1 cellular context compared by ENCODE assay signal in the genomic region with DNA sequence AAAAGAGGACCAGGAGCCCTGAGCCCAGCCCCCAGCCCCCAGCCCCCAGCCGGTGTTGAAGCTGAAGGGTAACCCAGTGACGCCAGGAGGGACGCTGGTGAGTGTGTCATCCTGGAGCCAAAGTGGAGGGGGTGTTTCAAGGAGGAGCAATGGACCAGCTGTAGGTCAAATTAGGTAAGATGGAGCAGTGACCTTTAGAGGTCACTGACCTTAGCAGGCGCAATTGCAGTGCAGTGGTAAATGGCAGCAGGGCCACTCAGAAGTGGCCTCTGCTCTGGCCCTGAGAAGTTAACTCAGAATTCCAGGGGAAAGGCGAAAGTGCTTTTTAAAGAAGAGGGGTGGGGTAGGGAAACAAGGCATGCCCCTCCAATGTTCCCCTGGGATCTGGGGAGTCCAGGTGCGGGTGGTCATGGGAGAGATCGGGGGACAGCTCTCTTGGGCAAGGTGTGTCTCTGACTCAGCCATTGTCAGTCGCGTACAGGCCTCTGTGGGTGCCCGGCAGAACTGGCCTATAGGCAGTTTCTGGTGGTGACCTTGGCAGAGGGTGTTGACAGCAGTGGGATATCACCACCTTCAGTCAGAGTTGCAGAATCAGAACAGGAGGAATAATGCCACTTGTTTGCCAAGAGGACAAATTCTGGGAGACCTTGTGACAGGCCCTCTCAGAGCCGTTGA.
TF ChIP-seq lines count a peak whose summit lies in the region.

No MANE protein-coding gene starts in this region.

TF ChIP-seq in HepG2, 621 proteins besides CTCF, POLR2A, EP300 and RAD21 (continued from another document and continues in another):
- no peak for TF ChIP-seq REST (IDR thresholded peaks at IDR 0.05; ENCODE audit: borderline replicate concordance in 1 of 2, low read depth in 1 of 2, low read length in 2 of 2)
- no peak for TF ChIP-seq SMAD1 (CRISPR knock-in tag; IDR thresholded peaks at IDR 0.05; ENCODE audit: borderline replicate concordance, low read depth)
- TF ChIP-seq TGIF2 (CRISPR knock-in tag; IDR thresholded peaks at IDR 0.05) = no peak
- no peak for TF ChIP-seq PHF20 (CRISPR knock-in tag; IDR thresholded peaks at IDR 0.05)
- TF ChIP-seq ZNF670 (CRISPR knock-in tag; IDR thresholded peaks at IDR 0.05; ENCODE audit: borderline replicate concordance) = no peak
- TF ChIP-seq ZSCAN22 (CRISPR knock-in tag; IDR thresholded peaks at IDR 0.05) = no peak
- TF ChIP-seq ZNF597 (CRISPR knock-in tag; IDR thresholded peaks at IDR 0.05) = no peak
- 0 out of 2 replicates have a peak, but pooled peaks have one; percentile 7 for TF ChIP-seq CEBPB (IDR thresholded peaks at IDR 0.05; ENCODE audit: borderline replicate concordance, low read depth, low read length)
- TF ChIP-seq SMC3 (IDR thresholded peaks at IDR 0.05; ENCODE audit: low read length) = peak; percentile 23; the same call in 1 of the 2 replicates
- TF ChIP-seq ZBTB49 (CRISPR knock-in tag; IDR thresholded peaks at IDR 0.05; ENCODE audit: borderline replicate concordance) = no peak
- peak; percentile 92 for TF ChIP-seq NR2F6 (IDR thresholded peaks at IDR 0.05)
- peak; percentile 48 for TF ChIP-seq NR2F6 (CRISPR knock-in tag; IDR thresholded peaks at IDR 0.05)
- TF ChIP-seq SIN3B (IDR thresholded peaks at IDR 0.05; ENCODE audit: low read length) = no peak
- TF ChIP-seq, protein P1, sequence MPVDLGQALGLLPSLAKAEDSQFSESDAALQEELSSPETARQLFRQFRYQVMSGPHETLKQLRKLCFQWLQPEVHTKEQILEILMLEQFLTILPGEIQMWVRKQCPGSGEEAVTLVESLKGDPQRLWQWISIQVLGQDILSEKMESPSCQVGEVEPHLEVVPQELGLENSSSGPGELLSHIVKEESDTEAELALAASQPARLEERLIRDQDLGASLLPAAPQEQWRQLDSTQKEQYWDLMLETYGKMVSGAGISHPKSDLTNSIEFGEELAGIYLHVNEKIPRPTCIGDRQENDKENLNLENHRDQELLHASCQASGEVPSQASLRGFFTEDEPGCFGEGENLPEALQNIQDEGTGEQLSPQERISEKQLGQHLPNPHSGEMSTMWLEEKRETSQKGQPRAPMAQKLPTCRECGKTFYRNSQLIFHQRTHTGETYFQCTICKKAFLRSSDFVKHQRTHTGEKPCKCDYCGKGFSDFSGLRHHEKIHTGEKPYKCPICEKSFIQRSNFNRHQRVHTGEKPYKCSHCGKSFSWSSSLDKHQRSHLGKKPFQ (CRISPR knock-in tag; IDR thresholded peaks at IDR 0.05; ENCODE audit: insufficient replicate concordance) = no peak
- no peak for TF ChIP-seq RAD51 (IDR thresholded peaks at IDR 0.05; ENCODE audit: borderline replicate concordance)
- TF ChIP-seq CEBPG (CRISPR knock-in tag; IDR thresholded peaks at IDR 0.05) = no peak
- TF ChIP-seq, protein P2, sequence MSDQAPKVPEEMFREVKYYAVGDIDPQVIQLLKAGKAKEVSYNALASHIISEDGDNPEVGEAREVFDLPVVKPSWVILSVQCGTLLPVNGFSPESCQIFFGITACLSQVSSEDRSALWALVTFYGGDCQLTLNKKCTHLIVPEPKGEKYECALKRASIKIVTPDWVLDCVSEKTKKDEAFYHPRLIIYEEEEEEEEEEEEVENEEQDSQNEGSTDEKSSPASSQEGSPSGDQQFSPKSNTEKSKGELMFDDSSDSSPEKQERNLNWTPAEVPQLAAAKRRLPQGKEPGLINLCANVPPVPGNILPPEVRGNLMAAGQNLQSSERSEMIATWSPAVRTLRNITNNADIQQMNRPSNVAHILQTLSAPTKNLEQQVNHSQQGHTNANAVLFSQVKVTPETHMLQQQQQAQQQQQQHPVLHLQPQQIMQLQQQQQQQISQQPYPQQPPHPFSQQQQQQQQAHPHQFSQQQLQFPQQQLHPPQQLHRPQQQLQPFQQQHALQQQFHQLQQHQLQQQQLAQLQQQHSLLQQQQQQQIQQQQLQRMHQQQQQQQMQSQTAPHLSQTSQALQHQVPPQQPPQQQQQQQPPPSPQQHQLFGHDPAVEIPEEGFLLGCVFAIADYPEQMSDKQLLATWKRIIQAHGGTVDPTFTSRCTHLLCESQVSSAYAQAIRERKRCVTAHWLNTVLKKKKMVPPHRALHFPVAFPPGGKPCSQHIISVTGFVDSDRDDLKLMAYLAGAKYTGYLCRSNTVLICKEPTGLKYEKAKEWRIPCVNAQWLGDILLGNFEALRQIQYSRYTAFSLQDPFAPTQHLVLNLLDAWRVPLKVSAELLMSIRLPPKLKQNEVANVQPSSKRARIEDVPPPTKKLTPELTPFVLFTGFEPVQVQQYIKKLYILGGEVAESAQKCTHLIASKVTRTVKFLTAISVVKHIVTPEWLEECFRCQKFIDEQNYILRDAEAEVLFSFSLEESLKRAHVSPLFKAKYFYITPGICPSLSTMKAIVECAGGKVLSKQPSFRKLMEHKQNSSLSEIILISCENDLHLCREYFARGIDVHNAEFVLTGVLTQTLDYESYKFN (CRISPR knock-in tag; conservative IDR thresholded peaks at IDR 0.05) = no peak
- 0 out of 2 replicates have a peak, but pooled peaks have one; percentile 17 for TF ChIP-seq ZFX (CRISPR knock-in tag; IDR thresholded peaks at IDR 0.05; ENCODE audit: low read depth)
- TF ChIP-seq HNF4A (CRISPR knock-in tag; IDR thresholded peaks at IDR 0.05) = 0 out of 2 replicates have a peak, but pooled peaks have one; percentile 14
- TF ChIP-seq HOXA3 (CRISPR knock-in tag; IDR thresholded peaks at IDR 0.05) = no peak
- no peak for TF ChIP-seq ZNF557 (CRISPR knock-in tag; IDR thresholded peaks at IDR 0.05)
- TF ChIP-seq, protein P3, sequence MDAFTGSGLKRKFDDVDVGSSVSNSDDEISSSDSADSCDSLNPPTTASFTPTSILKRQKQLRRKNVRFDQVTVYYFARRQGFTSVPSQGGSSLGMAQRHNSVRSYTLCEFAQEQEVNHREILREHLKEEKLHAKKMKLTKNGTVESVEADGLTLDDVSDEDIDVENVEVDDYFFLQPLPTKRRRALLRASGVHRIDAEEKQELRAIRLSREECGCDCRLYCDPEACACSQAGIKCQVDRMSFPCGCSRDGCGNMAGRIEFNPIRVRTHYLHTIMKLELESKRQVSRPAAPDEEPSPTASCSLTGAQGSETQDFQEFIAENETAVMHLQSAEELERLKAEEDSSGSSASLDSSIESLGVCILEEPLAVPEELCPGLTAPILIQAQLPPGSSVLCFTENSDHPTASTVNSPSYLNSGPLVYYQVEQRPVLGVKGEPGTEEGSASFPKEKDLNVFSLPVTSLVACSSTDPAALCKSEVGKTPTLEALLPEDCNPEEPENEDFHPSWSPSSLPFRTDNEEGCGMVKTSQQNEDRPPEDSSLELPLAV (CRISPR knock-in tag; conservative IDR thresholded peaks at IDR 0.05; ENCODE audit: low read depth) = no peak
- TF ChIP-seq SAFB2 (CRISPR knock-in tag; IDR thresholded peaks at IDR 0.05; ENCODE audit: borderline replicate concordance, low read depth) = no peak
- no peak for TF ChIP-seq PCBP1 (IDR thresholded peaks at IDR 0.05; ENCODE audit: borderline replicate concordance, low read depth, low read length)
- TF ChIP-seq, protein P4, sequence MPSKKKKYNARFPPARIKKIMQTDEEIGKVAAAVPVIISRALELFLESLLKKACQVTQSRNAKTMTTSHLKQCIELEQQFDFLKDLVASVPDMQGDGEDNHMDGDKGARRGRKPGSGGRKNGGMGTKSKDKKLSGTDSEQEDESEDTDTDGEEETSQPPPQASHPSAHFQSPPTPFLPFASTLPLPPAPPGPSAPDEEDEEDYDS (CRISPR knock-in tag; IDR thresholded peaks at IDR 0.05) = no peak
- TF ChIP-seq IKZF5 (CRISPR knock-in tag; IDR thresholded peaks at IDR 0.05) = no peak
- peak; percentile 61; the same call in 1 of the 2 replicates for TF ChIP-seq ESRRA (CRISPR knock-in tag; IDR thresholded peaks at IDR 0.05; ENCODE audit: low read depth)
- no peak for TF ChIP-seq SOX5 (CRISPR knock-in tag; IDR thresholded peaks at IDR 0.05; ENCODE audit: borderline replicate concordance)
- TF ChIP-seq, protein P5, sequence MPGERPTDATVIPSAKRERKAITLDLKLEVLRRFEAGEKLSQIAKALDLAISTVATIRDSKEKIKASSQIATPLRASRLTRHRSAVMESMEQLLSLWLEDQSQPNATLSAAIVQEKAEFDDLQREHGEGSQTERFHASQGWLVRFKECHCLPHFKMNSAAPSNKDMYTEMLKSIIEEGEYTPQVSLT (CRISPR knock-in tag; IDR thresholded peaks at IDR 0.05; ENCODE audit: borderline replicate concordance, low read depth) = no peak
- no peak for TF ChIP-seq MXD1 (CRISPR knock-in tag; IDR thresholded peaks at IDR 0.05)
- TF ChIP-seq ZNF446 (CRISPR knock-in tag; IDR thresholded peaks at IDR 0.05) = no peak
- TF ChIP-seq, protein P6, sequence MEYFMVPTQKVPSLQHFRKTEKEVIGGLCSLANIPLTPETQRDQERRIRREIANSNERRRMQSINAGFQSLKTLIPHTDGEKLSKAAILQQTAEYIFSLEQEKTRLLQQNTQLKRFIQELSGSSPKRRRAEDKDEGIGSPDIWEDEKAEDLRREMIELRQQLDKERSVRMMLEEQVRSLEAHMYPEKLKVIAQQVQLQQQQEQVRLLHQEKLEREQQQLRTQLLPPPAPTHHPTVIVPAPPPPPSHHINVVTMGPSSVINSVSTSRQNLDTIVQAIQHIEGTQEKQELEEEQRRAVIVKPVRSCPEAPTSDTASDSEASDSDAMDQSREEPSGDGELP (IDR thresholded peaks at IDR 0.05; ENCODE audit: borderline replicate concordance, low read depth) = peak; percentile 48; the same call in 1 of the 2 replicates
- no peak for TF ChIP-seq FUBP1 (CRISPR knock-in tag; IDR thresholded peaks at IDR 0.05; ENCODE audit: borderline replicate concordance)
